In the genomic region with DNA sequence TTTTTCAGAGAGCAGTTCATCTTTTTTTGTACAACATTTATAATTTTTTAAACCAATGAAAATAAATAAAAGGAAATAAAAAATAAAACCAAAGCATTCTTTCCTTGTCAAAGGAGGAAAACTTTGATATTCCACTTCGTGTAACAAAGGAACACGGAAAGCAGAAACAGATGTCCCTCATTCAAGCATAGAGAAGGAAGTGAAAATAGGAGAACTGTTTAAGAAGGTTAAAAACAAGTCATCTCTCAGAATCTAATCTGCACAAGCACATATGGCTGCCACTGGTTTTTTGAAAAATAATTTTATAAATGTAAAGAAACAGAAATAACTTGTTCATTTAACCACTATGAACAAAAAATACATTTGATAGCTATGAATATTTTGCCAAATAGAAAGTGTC, we compare ENCODE assay signal across 15 cellular contexts. TPM values are rescaled to one million over a fixed set of nuclear protein-coding genes. Genes with fewer than 3 reads are reported as not detected.
DNase-seq lines count a peak whose midpoint lies in the region; ATAC-seq and TF ChIP-seq lines count a peak whose summit lies in the region.
"Had no signal": no experiment of that assay in that cellular context is flagged by ENCODE, and none has a peak within 500 bp of the region (broad histone marks: within the 10 kb centered on the region; RNA-seq: fewer than 3 reads in every experiment).

No MANE protein-coding gene starts in this region.

- no peak for TF ChIP-seq POLR2A in esophagus squamous epithelium (IDR thresholded peaks at IDR 0.05)

- H3K9me2 ChIP-seq in Karpas-422 (replicated peaks; ENCODE audit: insufficient read depth, low read length): no peaks in the 10 kb centered on the region

- no peaks in the 10 kb centered on the region for H3K9me3 ChIP-seq in esophagus squamous epithelium
- no peaks in the 10 kb centered on the region for H3K9me3 ChIP-seq in Karpas-422 (ENCODE audit: low read length)
- H3K9me3 ChIP-seq: mucosa of descending colon had no signal

- H3K4me3 ChIP-seq in esophagus squamous epithelium (no peak overlapping the region), Karpas-422 (ENCODE audit: low read length) (no peak overlapping the region)
- H3K4me3 ChIP-seq: mucosa of descending colon, PC-9 had no signal

- H3K4me2 ChIP-seq in Karpas-422 (ENCODE audit: low read depth, low read length, poor library complexity, severe bottlenecking): no peak overlapping the region
- H3K4me2 ChIP-seq: PC-9 had no signal

- no peaks in the 10 kb centered on the region for H3K36me3 ChIP-seq in esophagus squamous epithelium
- H3K36me3 ChIP-seq in Karpas-422 (ENCODE audit: insufficient read depth, low read length): no peaks in the 10 kb centered on the region

- DNase-seq in Kasumi-1 (lab: John Stamatoyannopoulos, UW) (peak; percentile 33 to 41), inferior parietal cortex (ENCODE audit: extremely low spot score) (peak; percentile 3), left lobe of liver (ENCODE audit: low spot score) (no peak), NCI-H345 (lab: John Stamatoyannopoulos, UW) (no peak), esophagus squamous epithelium (lab: John Stamatoyannopoulos, UW) (no peak), Karpas-422 (no peak)
- DNase-seq: activated CD4-positive, alpha-beta T cell treated with anti-CD3 and anti-CD28 coated beads, Interleukin-2, amount 50 U/mL, for 4 hours; activated T-cell treated with anti-CD3 and anti-CD28 coated beads, Interleukin-2, amount 50 U/mL, for 72 hours; CD4-positive, alpha-beta memory T cell; mucosa of descending colon; NCI-H2171 treated with DMSO at 0.1 percent for 48 hours; PC-9; stimulated activated naive CD8-positive, alpha-beta T cell treated with anti-CD3 and anti-CD28 coated beads, Interleukin-15, amount 100 ng/mL, for 72 hours had no signal

- no peaks in the 10 kb centered on the region for H3K4me1 ChIP-seq in esophagus squamous epithelium
- peaks cover 12% of the 10 kb centered on the region for H3K4me1 ChIP-seq in Karpas-422 (ENCODE audit: low read length)

- intact Hi-C loops in esophagus squamous epithelium (cut with DNase I): no loop called here

- no peak for TF ChIP-seq CTCF in esophagus squamous epithelium (IDR thresholded peaks at IDR 0.05)

- H3K27ac ChIP-seq in esophagus squamous epithelium (no peak overlapping the region), Karpas-422 (ENCODE audit: low read length) (no peak overlapping the region)
- H3K27ac ChIP-seq: PC-9 had no signal

- H3K9ac ChIP-seq in Karpas-422 (ENCODE audit: low read length): no peak overlapping the region

- H3K79me2 ChIP-seq in Karpas-422 (ENCODE audit: low read length): no peaks in the 10 kb centered on the region

- peak; percentile 42 for ATAC-seq in GM18867 (IDR thresholded peaks at IDR 0.05; ENCODE audit: unreplicated experiment)
- peak; percentile 67 for ATAC-seq in GM21786 (IDR thresholded peaks at IDR 0.05; ENCODE audit: unreplicated experiment)
- no peak for ATAC-seq in left lobe of liver
- ATAC-seq: activated T-cell treated with anti-CD3 and anti-CD28 coated beads, Interleukin-2, amount 50 U/mL, for 72 hours; mucosa of descending colon; stimulated activated naive CD8-positive, alpha-beta T cell treated with anti-CD3 and anti-CD28 coated beads, Interleukin-15, amount 100 ng/mL, for 72 hours had no signal

- 28 to 47% methylated on average over 2 of the region's 2 CpGs for WGBS in esophagus squamous epithelium, 2 donors

- H2AFZ ChIP-seq in Karpas-422 (ENCODE audit: low read length): no peak overlapping the region
- H2AFZ ChIP-seq: PC-9 had no signal

- H3K27me3 ChIP-seq in esophagus squamous epithelium (no peaks in the 10 kb centered on the region), Karpas-422 (ENCODE audit: low read length) (no peaks in the 10 kb centered on the region)

- H4K20me1 ChIP-seq in Karpas-422 (ENCODE audit: insufficient read depth, low read depth, low read length): no peaks in the 10 kb centered on the region

RNA-seq across cellular contexts. Expression of gene ZNF644, which starts 35.9 kb away (rescaled TPM):
- 18.3 TPM for total RNA-seq in left lobe of liver
- total RNA-seq in esophagus squamous epithelium: 10 to 100 TPM; 19.6 to 51.3 (median 31.5) TPM
- total RNA-seq in Karpas-422 (2014; rRNA removed; shearing (Covaris generic); ENCODE audit: low replicate concordance): 41.9 and 93.5 TPM in 2 replicates

Comparison
In these comparisons a context has a peak if more than half of its experiments do, and no peak if none do; other contexts are left out.
1. DNase-seq: peak in Kasumi-1 (2 of 2) and inferior parietal cortex (single experiment); none in left lobe of liver (single experiment), NCI-H345 (single experiment), esophagus squamous epithelium (single experiment) and Karpas-422 (single experiment).